8 cellular contexts compared by ENCODE assay signal in the genomic region with DNA sequence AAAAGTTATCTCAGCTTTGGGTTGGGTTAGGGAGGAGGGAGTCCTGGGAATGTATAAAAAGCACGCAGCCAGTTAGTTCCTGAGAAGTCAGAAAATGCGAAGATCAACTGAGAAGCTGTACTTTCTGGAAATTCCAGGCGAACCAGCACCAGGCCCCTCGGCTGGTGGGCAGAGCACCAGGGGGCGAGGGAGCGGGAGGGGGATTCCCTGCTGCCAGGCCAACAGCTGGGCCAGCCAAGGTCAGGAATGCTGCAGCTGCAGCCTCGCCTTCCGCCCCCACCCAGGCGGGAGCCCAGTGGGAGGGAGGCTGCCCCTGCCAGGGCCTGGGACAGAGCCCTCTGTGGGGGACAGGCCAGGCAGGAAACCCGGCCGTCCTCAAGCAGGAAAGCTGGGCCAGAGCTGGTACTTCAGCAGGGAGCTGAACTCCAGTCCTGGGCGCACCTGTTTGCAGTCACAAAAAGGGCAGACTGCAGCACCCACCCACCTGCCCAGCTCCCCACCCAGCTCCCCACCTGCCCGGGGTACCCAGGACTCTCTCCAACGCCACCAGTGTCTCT. TPM values are rescaled to one million over a fixed set of nuclear protein-coding genes. Genes with fewer than 3 reads are reported as not detected.
A peak's percentile ranks its signal among the peaks of the same experiment; 100 is the strongest.
DNase-seq lines count a peak whose midpoint lies in the region; ATAC-seq, FAIRE-seq and TF ChIP-seq lines count a peak whose summit lies in the region.

No MANE protein-coding gene starts in this region.

- no peak for TF ChIP-seq CTCF in Loucy (conservative IDR thresholded peaks at IDR 0.05; ENCODE audit: low read length)
- no peak for TF ChIP-seq CTCF in Calu3 (IDR thresholded peaks at IDR 0.05; ENCODE audit: unreplicated experiment)

- FAIRE-seq in frontal cortex (lab: Jason Lieb, UNC): no peak

- H3K9me2 ChIP-seq in Loucy (replicated peaks; ENCODE audit: low read depth, low read length): no peaks in the 10 kb centered on the region

- intact Hi-C loops in Calu3 (cut with micrococcal nuclease; ENCODE audit: unreplicated experiment): no loop called here

- peaks cover 25% of the 10 kb centered on the region; the same call in 1 of the 2 replicates for H3K79me2 ChIP-seq in Loucy (ENCODE audit: insufficient read depth, low read length)

- H3K9me3 ChIP-seq in Loucy (ENCODE audit: insufficient read depth, low read depth, low read length): no peaks in the 10 kb centered on the region
- no peaks in the 10 kb centered on the region for H3K9me3 ChIP-seq in endocrine pancreas (ENCODE audit: control insufficient read depth, low read length)

- peak overlapping the region; percentile 64 for H3K9ac ChIP-seq in Loucy (ENCODE audit: low read depth, low read length, poor library complexity, severe bottlenecking)
- H3K9ac ChIP-seq in endocrine pancreas (ENCODE audit: control insufficient read depth, insufficient read depth, low read length): peak overlapping the region; percentile 47

- H3K36me3 ChIP-seq in Loucy (ENCODE audit: insufficient read depth, low read length) (no peaks in the 10 kb centered on the region), endocrine pancreas (ENCODE audit: control insufficient read depth, insufficient read depth, low read length) (no peaks in the 10 kb centered on the region)

- peak overlapping the region; percentile 78 to 91 (median 85) for H3K4me3 Mint-ChIP-seq in naive B cell
- H3K4me3 Mint-ChIP-seq in Calu3 (ENCODE audit: low read depth, unreplicated experiment): no peak overlapping the region

- H3K9me3 Mint-ChIP-seq in naive B cell (no peaks in the 10 kb centered on the region), Calu3 (ENCODE audit: low read depth, unreplicated experiment) (no peaks in the 10 kb centered on the region)

- H4K20me1 ChIP-seq in Loucy (ENCODE audit: insufficient read depth, low read length, poor library complexity, severe bottlenecking): peaks cover 2% of the 10 kb centered on the region

- peak overlapping the region; percentile 66 for H3K4me2 ChIP-seq in Loucy (ENCODE audit: low read depth, low read length, poor library complexity, severe bottlenecking)

- H3K4me1 Mint-ChIP-seq in naive B cell (peaks cover 64 to 79% (median 76%) of the 10 kb centered on the region in 3 donors), Calu3 (ENCODE audit: low read depth, unreplicated experiment) (peaks cover 9% of the 10 kb centered on the region)

- H3K4me1 ChIP-seq in Loucy (ENCODE audit: insufficient read depth, low read length, poor library complexity, severe bottlenecking) (peaks cover 12% of the 10 kb centered on the region), endocrine pancreas (ENCODE audit: control insufficient read depth, insufficient read depth, low read length) (no peaks in the 10 kb centered on the region)

- H3K27me3 Mint-ChIP-seq in naive B cell (no peaks in the 10 kb centered on the region), Calu3 (ENCODE audit: unreplicated experiment) (no peaks in the 10 kb centered on the region)

- BruUV-seq in Calu3 (replicated peaks; lab: Mats Ljungman, UMichigan): no TSS peak

- ATAC-seq in naive B cell (ENCODE audit: low read depth in 2 of 2) (peak in 1 of 2 donors; percentile 42), GM18520 (IDR thresholded peaks at IDR 0.05; ENCODE audit: unreplicated experiment) (no peak), GM21360 (IDR thresholded peaks at IDR 0.05; ENCODE audit: unreplicated experiment) (no peak)

- H3K4me3 ChIP-seq in Loucy (ENCODE audit: low read length, poor library complexity, severe bottlenecking) (peak overlapping the region; percentile 62), endocrine pancreas (ENCODE audit: control insufficient read depth, insufficient read depth, low read length) (no peak overlapping the region)

- H3K27me3 ChIP-seq in Loucy (ENCODE audit: insufficient read depth, low read length, poor library complexity, severe bottlenecking) (no peaks in the 10 kb centered on the region), endocrine pancreas (ENCODE audit: control insufficient read depth, insufficient read depth, low read length) (no peaks in the 10 kb centered on the region)

- H3K36me3 Mint-ChIP-seq in naive B cell (no peaks in the 10 kb centered on the region), Calu3 (ENCODE audit: insufficient read depth, unreplicated experiment) (peaks cover 7% of the 10 kb centered on the region)

- peak overlapping the region; percentile 81 to 97 (median 96) for H3K27ac Mint-ChIP-seq in naive B cell
- no peak overlapping the region for H3K27ac Mint-ChIP-seq in Calu3 (ENCODE audit: unreplicated experiment)

- CTCF ChIA-PET in Calu3 (lab: Charles Lee): interaction anchor here (0.6 kb wide), 1 partner anchor 63 kb away, joined by 4 read pairs; no protein-coding TSS in a partner anchor

- H2AFZ ChIP-seq in Loucy (ENCODE audit: low read length): no peak overlapping the region

- no peaks in the 10 kb centered on the region for H3F3A ChIP-seq in Loucy (ENCODE audit: low read depth)

- DNase-seq in AG20443 (ENCODE audit: low spot score): peak; percentile 74
- no peak for DNase-seq in naive B cell
- no peak for DNase-seq in frontal cortex (ENCODE audit: low spot score in 2 of 2)
- no peak for DNase-seq in Calu3

RNA-seq across cellular contexts. Expression of gene VAV2, which starts 35.5 kb away (rescaled TPM):
- polyA plus RNA-seq in naive B cell (ENCODE audit: low read depth in 6 of 6): 10 to 100 TPM in 5 of 6 donors, 1 to 10 TPM in 1; 5.7 to 33.3 (median 15.2) TPM
- 31.0 TPM for total RNA-seq in frontal cortex
- 29.4 and 30.7 TPM in 2 replicates for total RNA-seq in Calu3 (2022)
